ENCODE assay signal across 8 cellular contexts in genomic region chr12:109477185-109477962, GRCh38. TPM values are rescaled to one million over a fixed set of nuclear protein-coding genes. Genes with fewer than 3 reads are reported as not detected.
A peak's percentile ranks its signal among the peaks of the same experiment; 100 is the strongest.
DNase-seq lines count a peak whose midpoint lies in the region; ATAC-seq and TF ChIP-seq lines count a peak whose summit lies in the region.

KCTD10 (minus strand) TSS chr12:109477300; CDS start chr12:109477262, 38 bp downstream.
UBE3B (plus strand) TSS chr12:109477634; CDS start chr12:109483552, 5,918 bp downstream.

- peak within 1 kb of the TSS; percentile 85 for H3K9ac ChIP-seq in muscle layer of colon (ENCODE audit: low read length)

- H3K27ac Mint-ChIP-seq in activated T-cell treated with anti-CD3 and anti-CD28 coated beads, Interleukin-2, amount 50 U/mL, for 24 hours: peak within 1 kb of the TSS; percentile 100

- no TSS peak for BruUV-seq in Panc1 (replicated peaks; lab: Mats Ljungman, UMichigan)

- no peak for TF ChIP-seq CTCF in Panc1 (IDR thresholded peaks at IDR 0.05)

- H3K27me3 ChIP-seq in Panc1 (ENCODE audit: control insufficient read depth, insufficient read depth, low read length) (no peaks in the 10 kb centered on the region), esophagus (ENCODE audit: control insufficient read depth in 1 of 2, insufficient read depth in 2 of 2, low read length in 2 of 2) (no peaks in the 10 kb centered on the region), muscle layer of colon (ENCODE audit: control insufficient read depth in 1 of 2, insufficient read depth in 2 of 2, low read length in 2 of 2) (no peaks in the 10 kb centered on the region)

- no peaks in the 10 kb centered on the region for H3K36me3 ChIP-seq in KOPT-K1 (ENCODE audit: insufficient read depth, low read length)
- H3K36me3 ChIP-seq in Panc1 (ENCODE audit: control insufficient read depth, insufficient read depth, low read length): no peaks in the 10 kb centered on the region; the same call in 1 of the 2 replicates
- H3K36me3 ChIP-seq in esophagus (ENCODE audit: control insufficient read depth in 2 of 2, insufficient read depth in 2 of 2, low read length in 1 of 2): peaks cover 0 to 4% of the 10 kb centered on the region in 2 donors
- no peaks in the 10 kb centered on the region for H3K36me3 ChIP-seq in muscle layer of colon (ENCODE audit: insufficient read depth, low read length)

- H3K4me3 Mint-ChIP-seq in activated T-cell treated with anti-CD3 and anti-CD28 coated beads, Interleukin-2, amount 50 U/mL, for 24 hours: peak within 1 kb of the TSS; percentile 99

- peak; percentile 85 for ATAC-seq in GM21825 (IDR thresholded peaks at IDR 0.05; ENCODE audit: unreplicated experiment)
- peak; percentile 99 for ATAC-seq in Panc1

- no peaks in the 10 kb centered on the region for H3K9me3 ChIP-seq in KOPT-K1 (ENCODE audit: insufficient read depth, low read length, poor library complexity, severe bottlenecking)
- H3K9me3 ChIP-seq in Panc1 (ENCODE audit: control insufficient read depth, insufficient read depth, low read depth, low read length): no peaks in the 10 kb centered on the region
- no peaks in the 10 kb centered on the region for H3K9me3 ChIP-seq in esophagus (ENCODE audit: control insufficient read depth in 2 of 2, insufficient read depth in 1 of 2, low read depth in 1 of 2, low read length in 1 of 2)
- no peaks in the 10 kb centered on the region for H3K9me3 ChIP-seq in muscle layer of colon (ENCODE audit: low read length)

- H3K27ac ChIP-seq in KOPT-K1 (ENCODE audit: low read depth, low read length, poor library complexity, severe bottlenecking) (peak within 1 kb of the TSS; percentile 92), Panc1 (ENCODE audit: low read length) (peak within 1 kb of the TSS; percentile 95), esophagus (ENCODE audit: low read depth in 2 of 2, low read length in 1 of 2) (peak within 1 kb of the TSS; percentile 91 to 96), muscle layer of colon (ENCODE audit: low read depth, low read length) (peak within 1 kb of the TSS; percentile 97)

- WGBS in esophagus, 2 donors: 0% methylated on average over 54 of the region's 54 CpGs

- H3K4me3 ChIP-seq in Panc1 (ENCODE audit: low read depth in 2 of 2, low read length in 2 of 2): peak within 1 kb of the TSS; percentile 85 to 93
- peak within 1 kb of the TSS; percentile 84 to 96 for H3K4me3 ChIP-seq in esophagus (ENCODE audit: low read depth in 1 of 2, low read length in 2 of 2)
- peak within 1 kb of the TSS; percentile 78 to 98 for H3K4me3 ChIP-seq in muscle layer of colon (ENCODE audit: low read depth in 1 of 2, low read length in 2 of 2)

- intact Hi-C loops in Panc1 (cut with micrococcal nuclease; ENCODE audit: unreplicated experiment): no loop called here

- H3K4me1 ChIP-seq in Panc1 (ENCODE audit: control insufficient read depth, insufficient read depth, low read length): peaks cover 21% of the 10 kb centered on the region
- peaks cover 2 to 3% of the 10 kb centered on the region in 2 donors for H3K4me1 ChIP-seq in esophagus (ENCODE audit: control insufficient read depth in 2 of 2, insufficient read depth in 2 of 2, low read length in 1 of 2)
- H3K4me1 ChIP-seq in muscle layer of colon (ENCODE audit: insufficient read depth, low read length): peaks cover 49% of the 10 kb centered on the region

- CTCF ChIA-PET in Panc1 (lab: Charles Lee): interaction anchor here (1.3 kb wide), 1 partner anchor 49 kb away, joined by 4 read pairs; no protein-coding TSS in a partner anchor

- DNase-seq in DMS79 (lab: John Stamatoyannopoulos, UW) (peak; percentile 63), Panc1 (ENCODE audit: low read depth, low spot score) (peak; percentile 22)
- DNase-seq in activated T-cell treated with anti-CD3 and anti-CD28 coated beads, Interleukin-2, amount 50 U/mL, for 24 hours: peak; percentile 92
- DNase-seq in stimulated activated CD8-positive, alpha-beta memory T cell treated with anti-CD3 and anti-CD28 coated beads, Interleukin-7, amount 100 ng/mL, for 1 hour (ENCODE audit: low read depth in 2 of 2): peak; percentile 71 to 72

- no peaks in the 10 kb centered on the region for H3K27me3 Mint-ChIP-seq in activated T-cell treated with anti-CD3 and anti-CD28 coated beads, Interleukin-2, amount 50 U/mL, for 24 hours

- in situ Hi-C loops in Panc1 (cut with HindIII; ENCODE audit: low pct_unique_long_range_greater_than_20kb, low sequenced_read_pairs): no loop called here

- POLR2A ChIA-PET in Panc1 (lab: Charles Lee): no interaction called here

- peaks cover 39% of the 10 kb centered on the region for H3K4me1 Mint-ChIP-seq in activated T-cell treated with anti-CD3 and anti-CD28 coated beads, Interleukin-2, amount 50 U/mL, for 24 hours (ENCODE audit: low read depth)

- no peaks in the 10 kb centered on the region for H3K9me3 Mint-ChIP-seq in activated T-cell treated with anti-CD3 and anti-CD28 coated beads, Interleukin-2, amount 50 U/mL, for 24 hours

- peaks cover 32% of the 10 kb centered on the region for H3K36me3 Mint-ChIP-seq in activated T-cell treated with anti-CD3 and anti-CD28 coated beads, Interleukin-2, amount 50 U/mL, for 24 hours (ENCODE audit: low read depth)

RNA-seq across cellular contexts. Expression of gene KCTD10, which starts in this region (rescaled TPM):
- 55.2 TPM for total RNA-seq in Panc1 (2021; ENCODE audit: unreplicated experiment)
- polyA plus RNA-seq in Panc1 (2012; ENCODE audit: insufficient read length): 44.6 TPM
- 10 to 100 TPM; 15.4 to 28.2 TPM for polyA plus RNA-seq in esophagus

RNA-seq across cellular contexts. Expression of gene UBE3B, which starts in this region (rescaled TPM):
- total RNA-seq in Panc1 (2021; ENCODE audit: unreplicated experiment): 38.9 TPM
- polyA plus RNA-seq in Panc1 (2012; ENCODE audit: insufficient read length): 29.0 TPM
- polyA plus RNA-seq in esophagus: 10 to 100 TPM; 12.6 to 14.0 TPM

Comparison
In these comparisons a context has a peak if more than half of its experiments do, and no peak if none do; other contexts are left out.
1. Peak in every context shown above with its lines: DNase-seq, ATAC-seq, H3K4me3 ChIP-seq and H3K27ac ChIP-seq.
2. DNase-seq: peak in every context shown above with its lines; median percentile 92 in activated T-cell treated with anti-CD3 and anti-CD28 coated beads, Interleukin-2, amount 50 U/mL, for 24 hours; 72 in stimulated activated CD8-positive, alpha-beta memory T cell treated with anti-CD3 and anti-CD28 coated beads, Interleukin-7, amount 100 ng/mL, for 1 hour; 63 in DMS79; 22 in Panc1.